ENCODE assay signal across 8 cellular contexts in genomic region chrX:66728818-66729271, GRCh38.
DNase-seq lines count a peak whose midpoint lies in the region; ATAC-seq lines count a peak whose summit lies in the region.

No MANE protein-coding gene starts in this region.

- H3K4me1 ChIP-seq in mesodermal cell (ENCODE audit: control insufficient read depth, insufficient read depth, low read length, poor library complexity, severe bottlenecking) = no peaks in the 10 kb centered on the region

- intact Hi-C loops in activated CD4-positive, alpha-beta memory T cell treated with anti-CD3 and anti-CD28 coated beads for 36 hours (cut with micrococcal nuclease) = loop anchor here (1.0 to 10.0 kb wide), 3 partner anchors 528 to 1147 kb away; no protein-coding TSS in a partner anchor

- CTCF ChIA-PET in activated CD4-positive, alpha-beta memory T cell treated with anti-CD3 and anti-CD28 coated beads for 36 hours (lab: Charles Lee) = interaction anchor here (0.6 to 1.9 kb wide), 10 partner anchors 10 to 1147 kb away, joined by 3 to 7 read pairs (median 3); no protein-coding TSS in a partner anchor

- no peak for ATAC-seq in HG02623 (IDR thresholded peaks at IDR 0.05; ENCODE audit: unreplicated experiment)

- H3K27ac Mint-ChIP-seq in activated CD4-positive, alpha-beta memory T cell treated with anti-CD3 and anti-CD28 coated beads for 36 hours = peak overlapping the region; percentile 86

- H3K27ac ChIP-seq in mesodermal cell (ENCODE audit: low read depth, low read length, severe bottlenecking) = no peak overlapping the region

- POLR2A ChIA-PET in activated CD4-positive, alpha-beta memory T cell treated with anti-CD3 and anti-CD28 coated beads for 36 hours (lab: Charles Lee) = no interaction called here

- no peaks in the 10 kb centered on the region for H3K36me3 Mint-ChIP-seq in activated CD4-positive, alpha-beta memory T cell treated with anti-CD3 and anti-CD28 coated beads for 36 hours

- H3K27me3 Mint-ChIP-seq in activated CD4-positive, alpha-beta memory T cell treated with anti-CD3 and anti-CD28 coated beads for 36 hours = no peaks in the 10 kb centered on the region

- H3K9me3 ChIP-seq in mesodermal cell (ENCODE audit: control insufficient read depth, low read length) = no peaks in the 10 kb centered on the region

- DNase-seq in GM04504 (ENCODE audit: low read depth) (peak; percentile 38), HCEC 1CT (peak; percentile 75), NCI-H1694 treated with DMSO at 0.1 percent for 48 hours (lab: John Stamatoyannopoulos, UW) (peak; percentile 31)
- DNase-seq in activated CD4-positive, alpha-beta memory T cell treated with anti-CD3 and anti-CD28 coated beads for 36 hours = peak; percentile 58
- DNase-seq in effector CD8-positive, alpha-beta T cell (lab: John Stamatoyannopoulos, UW) = peak; percentile 8
- peak; percentile 16 to 20 for DNase-seq in stimulated activated CD8-positive, alpha-beta memory T cell treated with anti-CD3 and anti-CD28 coated beads, Interleukin-15, amount 100 ng/mL, for 48 hours (ENCODE audit: low read depth in 2 of 2)

- WGBS in mesodermal cell (ENCODE audit: insufficient coverage in 2 of 2), 2 experiments = 0% methylated on average over 2 to 16 of the region's 21 CpGs

- H3K4me3 ChIP-seq in mesodermal cell (ENCODE audit: extremely low read depth, insufficient read depth, low read length, poor library complexity, severe bottlenecking) = peak overlapping the region; percentile 41

- H3K9me3 Mint-ChIP-seq in activated CD4-positive, alpha-beta memory T cell treated with anti-CD3 and anti-CD28 coated beads for 36 hours = no peaks in the 10 kb centered on the region

- no peaks in the 10 kb centered on the region for H3K36me3 ChIP-seq in mesodermal cell (ENCODE audit: control insufficient read depth, insufficient read depth, low read length)

- H3K4me1 Mint-ChIP-seq in activated CD4-positive, alpha-beta memory T cell treated with anti-CD3 and anti-CD28 coated beads for 36 hours (ENCODE audit: low read depth) = peaks cover 2% of the 10 kb centered on the region

- peak overlapping the region; percentile 91 for H3K4me3 Mint-ChIP-seq in activated CD4-positive, alpha-beta memory T cell treated with anti-CD3 and anti-CD28 coated beads for 36 hours

Comparison
In these comparisons a context has a peak if more than half of its experiments do, and no peak if none do; other contexts are left out.
1. DNase-seq: peak in every context shown above with its lines; median percentile 75 in HCEC 1CT; 58 in activated CD4-positive, alpha-beta memory T cell treated with anti-CD3 and anti-CD28 coated beads for 36 hours; 38 in GM04504; 31 in NCI-H1694 treated with DMSO at 0.1 percent for 48 hours; 18 in stimulated activated CD8-positive, alpha-beta memory T cell treated with anti-CD3 and anti-CD28 coated beads, Interleukin-15, amount 100 ng/mL, for 48 hours; 8 in effector CD8-positive, alpha-beta T cell.